Comparison of ENCODE assay signal across 21 cellular contexts in genomic region chr5:179967489-179967888, GRCh38. TPM values are rescaled to one million over a fixed set of nuclear protein-coding genes. Genes with fewer than 3 reads are reported as not detected.
DNase-seq lines count a peak whose midpoint lies in the region; ATAC-seq, FAIRE-seq and TF ChIP-seq lines count a peak whose summit lies in the region.
"Had no signal": no experiment of that assay in that cellular context is flagged by ENCODE, and none has a peak within 500 bp of the region (broad histone marks: within the 10 kb centered on the region; RNA-seq: fewer than 3 reads in every experiment).

No MANE protein-coding gene starts in this region.

- no peak overlapping the region for H3K4me3 Mint-ChIP-seq in WTC11
- H3K4me3 Mint-ChIP-seq in stimulated activated effector memory CD8-positive, alpha-beta T cell treated with anti-CD3 and anti-CD28 coated beads, Interleukin-12 subunit alpha, Interleukin-12 subunit beta, amount 100 ng/mL, for 72 hours, result no peak overlapping the region
- H3K4me3 Mint-ChIP-seq: activated CD8-positive, alpha-beta memory T cell treated with anti-CD3 and anti-CD28 coated beads, Interleukin-2, amount 10 ng/mL, durations not matched to agents 7 days and 5 days; effector memory CD8-positive, alpha-beta T cell; natural killer cell treated with Interleukin-12 subunit alpha and Interleukin-12 subunit beta and Interleukin-15 and Interleukin-18, amount 100 ng/mL, for 72 hours had no signal

- WGBS in HepG2 (ENCODE audit: low lambda C conversion rate), result 0% methylated on average over 1 of the region's 1 CpG
- 43 to 47% (median 45%) methylated on average over 1 of the region's 1 CpG for WGBS in ovary, 3 donors

- in situ Hi-C loops in HepG2 (cut with HindIII; ENCODE audit: extremely low pct_ligation_motif_present, low pct_unique_long_range_greater_than_20kb), result no loop called here

- H4K20me1 ChIP-seq in HepG2 (ENCODE audit: insufficient read depth, low read length), result no peaks in the 10 kb centered on the region
- H4K20me1 ChIP-seq: BLaER1 had no signal

- H3K36me3 Mint-ChIP-seq in WTC11, result peaks cover 53% of the 10 kb centered on the region
- peaks cover 15% of the 10 kb centered on the region for H3K36me3 Mint-ChIP-seq in stimulated activated effector memory CD8-positive, alpha-beta T cell treated with anti-CD3 and anti-CD28 coated beads, Interleukin-12 subunit alpha, Interleukin-12 subunit beta, amount 100 ng/mL, for 72 hours
- H3K36me3 Mint-ChIP-seq: activated CD8-positive, alpha-beta memory T cell treated with anti-CD3 and anti-CD28 coated beads, Interleukin-2, amount 10 ng/mL, durations not matched to agents 7 days and 5 days had no signal

- H3K27me3 Mint-ChIP-seq in WTC11 (ENCODE audit: low read depth), result no peaks in the 10 kb centered on the region
- H3K27me3 Mint-ChIP-seq: activated CD8-positive, alpha-beta memory T cell treated with anti-CD3 and anti-CD28 coated beads, Interleukin-2, amount 10 ng/mL, durations not matched to agents 7 days and 5 days; effector memory CD8-positive, alpha-beta T cell; natural killer cell treated with Interleukin-12 subunit alpha and Interleukin-12 subunit beta and Interleukin-15 and Interleukin-18, amount 100 ng/mL, for 72 hours had no signal

- BruUV-seq in HepG2 (replicated peaks; lab: Mats Ljungman, UMichigan), result no TSS peak

- FAIRE-seq in HepG2 (lab: Jason Lieb, UNC) (peak; percentile 82), urothelium cell line (lab: Jason Lieb, UNC) (no peak)

- H3K4me1 Mint-ChIP-seq in WTC11, result peaks cover 5% of the 10 kb centered on the region
- H3K4me1 Mint-ChIP-seq in stimulated activated effector memory CD8-positive, alpha-beta T cell treated with anti-CD3 and anti-CD28 coated beads, Interleukin-12 subunit alpha, Interleukin-12 subunit beta, amount 100 ng/mL, for 72 hours, result no peaks in the 10 kb centered on the region
- H3K4me1 Mint-ChIP-seq: activated CD8-positive, alpha-beta memory T cell treated with anti-CD3 and anti-CD28 coated beads, Interleukin-2, amount 10 ng/mL, durations not matched to agents 7 days and 5 days had no signal

- TF ChIP-seq EP300 in HepG2 (IDR thresholded peaks at IDR 0.05; ENCODE audit: low read depth in 2 of 2, low read length in 2 of 2), result no peak
- TF ChIP-seq EP300 in HepG2 (CRISPR knock-in tag; IDR thresholded peaks at IDR 0.05; ENCODE audit: borderline replicate concordance), result no peak
- no peak for TF ChIP-seq EP300 in ovary (IDR thresholded peaks at IDR 0.05)

- intact Hi-C loops in HepG2 (cut with micrococcal nuclease; ENCODE audit: unreplicated experiment), result no loop called here
- intact Hi-C loops in ovary (cut with DNase I), result no loop called here

- H3K4me3 ChIP-seq in HepG2 (replicated peaks in 1 of 3; ENCODE audit: insufficient read depth in 1 of 3, low read depth in 2 of 3, low read length in 3 of 3) (no peak overlapping the region), ovary (no peak overlapping the region)
- H3K4me3 ChIP-seq: BLaER1, heart right ventricle, psoas muscle, thoracic aorta had no signal

- DNase-seq in HuH-7.5 (ENCODE audit: low spot score) (peak; percentile 45), WTC11 (ENCODE audit: low spot score) (no peak), HepG2 (ENCODE audit: low spot score) (peak; percentile 44), urothelium cell line (ENCODE audit: low spot score) (no peak), ovary (no peak)
- no peak for DNase-seq in stimulated activated effector memory CD8-positive, alpha-beta T cell treated with anti-CD3 and anti-CD28 coated beads, Interleukin-12 subunit alpha, Interleukin-12 subunit beta, amount 100 ng/mL, for 72 hours (ENCODE audit: low spot score in 2 of 2)
- DNase-seq in activated CD4-positive, CD25-positive, alpha-beta regulatory T cell (lab: John Stamatoyannopoulos, UW), result no peak
- DNase-seq in stimulated activated CD4-positive, alpha-beta T cell treated with anti-CD3 and anti-CD28 coated beads, Interleukin-2, amount 100 ng/mL, for 24 hours, result no peak
- DNase-seq: activated CD4-positive, CD25-positive, alpha-beta regulatory T cell treated with anti-CD3 and anti-CD28 coated beads, Interleukin-2, amount 50 U/mL, for 72 hours; activated CD8-positive, alpha-beta memory T cell treated with anti-CD3 and anti-CD28 coated beads, Interleukin-2, amount 10 ng/mL, durations not matched to agents 7 days and 5 days; caudate nucleus; effector memory CD8-positive, alpha-beta T cell; heart right ventricle; NCI-H1092 treated with DMSO at 0.1 percent for 48 hours; NCI-H748 treated with DMSO at 0.1 percent for 48 hours; psoas muscle had no signal

- TF ChIP-seq CTCF in WTC11 (IDR thresholded peaks at IDR 0.05) (no peak), HepG2 (CRISPR knock-in tag; IDR thresholded peaks at IDR 0.05) (no peak), ovary (IDR thresholded peaks at IDR 0.05) (no peak)

- no peaks in the 10 kb centered on the region for H3K9me3 Mint-ChIP-seq in WTC11
- H3K9me3 Mint-ChIP-seq in stimulated activated effector memory CD8-positive, alpha-beta T cell treated with anti-CD3 and anti-CD28 coated beads, Interleukin-12 subunit alpha, Interleukin-12 subunit beta, amount 100 ng/mL, for 72 hours, result no peaks in the 10 kb centered on the region
- H3K9me3 Mint-ChIP-seq: activated T-helper 2 cell treated with anti-CD3 and anti-CD28 coated beads, Interferon-gamma antibody, Interleukin-2, Interleukin-4, amounts not matched to agents 10 μg/mL and 5 μg/mL and 100 μg/mL, durations not matched to agents 14 hours and 24 hours and 36 hours; effector memory CD8-positive, alpha-beta T cell; natural killer cell treated with Interleukin-12 subunit alpha and Interleukin-12 subunit beta and Interleukin-15 and Interleukin-18, amount 100 ng/mL, for 72 hours had no signal

- H3K9ac ChIP-seq in HepG2 (ENCODE audit: insufficient read depth, low read depth, low read length), result no peak overlapping the region
- H3K9ac ChIP-seq: BLaER1 had no signal

- CTCF ChIA-PET in WTC11 (lab: Charles Lee) (no interaction called here), HepG2 (lab: Yijun Ruan, JAX; ENCODE audit: low intra/inter-chr PET ratio, low total read pairs) (no interaction called here)

- H3K27ac ChIP-seq in HepG2 (ENCODE audit: extremely low read length, insufficient read depth, low read length) (peak overlapping the region; percentile 55), ovary (no peak overlapping the region)
- H3K27ac ChIP-seq: BLaER1, heart right ventricle, psoas muscle, thoracic aorta had no signal

- peaks cover 5 to 12% of the 10 kb centered on the region in 2 experiments; a peak in 3 of 5 replicates for H3K36me3 ChIP-seq in HepG2 (replicated peaks in 1 of 2; ENCODE audit: control insufficient read depth in 1 of 2, insufficient read depth in 2 of 2, low read length in 2 of 2)
- H3K36me3 ChIP-seq in ovary, result no peaks in the 10 kb centered on the region

- no peak for TF ChIP-seq RAD21 in HepG2 (CRISPR knock-in tag; IDR thresholded peaks at IDR 0.05)

- H2AFZ ChIP-seq in HepG2 (ENCODE audit: low read length), result no peak overlapping the region

- H3K9me3 ChIP-seq in HepG2 (ENCODE audit: low read length), result no peaks in the 10 kb centered on the region
- H3K9me3 ChIP-seq in ovary, result no peaks in the 10 kb centered on the region
- H3K9me3 ChIP-seq: BLaER1, heart right ventricle, psoas muscle, thoracic aorta had no signal

- POLR2A ChIA-PET in WTC11 (lab: Charles Lee) (no interaction called here), HepG2 (lab: Yijun Ruan, JAX) (no interaction called here)

- H3K4me1 ChIP-seq in HepG2 (ENCODE audit: insufficient read depth, low read length), result peaks cover 18% of the 10 kb centered on the region
- no peaks in the 10 kb centered on the region for H3K4me1 ChIP-seq in ovary (ENCODE audit: insufficient read depth)
- H3K4me1 ChIP-seq: psoas muscle had no signal

- peak overlapping the region; percentile 14; the same call in 1 of the 2 replicates for H3K27ac Mint-ChIP-seq in WTC11
- H3K27ac Mint-ChIP-seq in stimulated activated effector memory CD8-positive, alpha-beta T cell treated with anti-CD3 and anti-CD28 coated beads, Interleukin-12 subunit alpha, Interleukin-12 subunit beta, amount 100 ng/mL, for 72 hours, result peak overlapping the region; percentile 20
- H3K27ac Mint-ChIP-seq: activated CD8-positive, alpha-beta memory T cell treated with anti-CD3 and anti-CD28 coated beads, Interleukin-2, amount 10 ng/mL, durations not matched to agents 7 days and 5 days; activated T-helper 2 cell treated with anti-CD3 and anti-CD28 coated beads, Interferon-gamma antibody, Interleukin-2, Interleukin-4, amounts not matched to agents 10 μg/mL and 5 μg/mL and 100 μg/mL, durations not matched to agents 14 hours and 24 hours and 36 hours; natural killer cell treated with Interleukin-12 subunit alpha and Interleukin-12 subunit beta and Interleukin-15 and Interleukin-18, amount 100 ng/mL, for 72 hours had no signal

- no peaks in the 10 kb centered on the region for H3K79me2 ChIP-seq in HepG2 (ENCODE audit: insufficient read depth, low read length)

- ATAC-seq in WTC11 (no peak), HepG2 (peak; percentile 88)
- ATAC-seq in stimulated activated effector memory CD8-positive, alpha-beta T cell treated with anti-CD3 and anti-CD28 coated beads, Interleukin-12 subunit alpha, Interleukin-12 subunit beta, amount 100 ng/mL, for 72 hours, result no peak
- ATAC-seq: activated CD8-positive, alpha-beta memory T cell treated with anti-CD3 and anti-CD28 coated beads, Interleukin-2, amount 10 ng/mL, durations not matched to agents 7 days and 5 days; effector memory CD8-positive, alpha-beta T cell; heart right ventricle; natural killer cell treated with Interleukin-12 subunit alpha and Interleukin-12 subunit beta and Interleukin-15 and Interleukin-18, amount 100 ng/mL, for 72 hours; Panc1; psoas muscle had no signal

- no peak for TF ChIP-seq POLR2A in HepG2 (IDR thresholded peaks at IDR 0.05; ENCODE audit: insufficient read depth in 1 of 2, low read depth in 2 of 2, low read length in 2 of 2)
- TF ChIP-seq POLR2A in ovary (IDR thresholded peaks at IDR 0.05), result no peak

- H3K4me2 ChIP-seq in HepG2 (ENCODE audit: low read depth, low read length), result peak overlapping the region; percentile 32
- H3K4me2 ChIP-seq: BLaER1 had no signal

- H3K27me3 ChIP-seq in HepG2 (ENCODE audit: control insufficient read depth in 1 of 2, insufficient read depth in 2 of 2, low read length in 2 of 2), result no peaks in the 10 kb centered on the region
- H3K27me3 ChIP-seq in ovary, result no peaks in the 10 kb centered on the region
- H3K27me3 ChIP-seq: BLaER1, heart right ventricle had no signal

RNA-seq across cellular contexts. Expression of gene TBC1D9B, which starts 59.8 kb away (rescaled TPM):
- 64.9 to 70.9 TPM (median 69.0 TPM) in 3 replicates for total RNA-seq in WTC11 (2021)
- total RNA-seq in HepG2 (2016; rRNA removed; fragmentation: Illumina TruSeq; extraction: Trizol), result 26.8 and 35.0 TPM in 2 replicates
- total RNA-seq in HepG2 (2016; cell fraction: cytosol; rRNA removed; fragmentation: Illumina TruSeq; extraction: Trizol; ENCODE audit: low read depth), result 16.3 and 18.1 TPM in 2 replicates
- total RNA-seq in HepG2 (2016; cell fraction: insoluble cytoplasmic fraction; rRNA removed; fragmentation: Illumina TruSeq; extraction: Trizol), result 22.4 and 35.5 TPM in 2 replicates
- total RNA-seq in HepG2 (2016; cell fraction: membrane; rRNA removed; fragmentation: Illumina TruSeq; extraction: Trizol), result 27.6 and 33.0 TPM in 2 replicates
- 34.2 and 36.7 TPM in 2 replicates for total RNA-seq in HepG2 (2016; cell fraction: nucleus; rRNA removed; fragmentation: Illumina TruSeq; extraction: Trizol)
- 50.0 and 59.5 TPM in 2 replicates for polyA plus RNA-seq in HepG2 (2011; rRNA removed)
- 37.5 and 49.4 TPM in 2 replicates for polyA plus RNA-seq in HepG2 (2011; cell fraction: cytosol; rRNA removed)
- polyA plus RNA-seq in HepG2 (2011; cell fraction: nucleus; rRNA removed), result 238 and 301 TPM in 2 replicates
- polyA plus RNA-seq in HepG2 (2012), result 31.9 and 43.3 TPM in 2 replicates
- 12.6 and 12.7 TPM in 2 replicates for polyA plus RNA-seq in HepG2 (2016; cell fraction: cytosol; fragmentation: Illumina TruSeq; extraction: Trizol; ENCODE audit: low read depth)
- polyA plus RNA-seq in HepG2 (2016; cell fraction: insoluble cytoplasmic fraction; fragmentation: Illumina TruSeq; extraction: Trizol; ENCODE audit: low read depth), result 23.9 and 30.1 TPM in 2 replicates
- polyA plus RNA-seq in HepG2 (2016; cell fraction: membrane; fragmentation: Illumina TruSeq; extraction: Trizol; ENCODE audit: low read depth), result 21.4 and 23.2 TPM in 2 replicates
- polyA plus RNA-seq in HepG2 (2016; cell fraction: nucleus; fragmentation: Illumina TruSeq; extraction: Trizol; ENCODE audit: insufficient read depth, low read depth), result 77.4 and 83.8 TPM in 2 replicates
- 111 and 116 TPM in 2 replicates for polyA minus RNA-seq in HepG2 (2011; rRNA and poly(A)+ RNA removed; ENCODE audit: low replicate concordance)
- 34.3 and 37.3 TPM in 2 replicates for polyA minus RNA-seq in HepG2 (2011; cell fraction: cytosol; rRNA and poly(A)+ RNA removed)
- 73.2 and 88.6 TPM in 2 replicates for polyA minus RNA-seq in HepG2 (2011; cell fraction: nucleus; rRNA and poly(A)+ RNA removed)
- 100 to 1,000 TPM in 2 of 7 donors, 10 to 100 TPM in 5; 48.3 to 121 (median 87.8) TPM for total RNA-seq in ovary
- polyA plus RNA-seq in ovary, result 10 to 100 TPM; 66.2 to 67.4 TPM

Comparison
In these comparisons a context has a peak if more than half of its experiments do, and no peak if none do; other contexts are left out.
1. DNase-seq: peak in HuH-7.5 (single experiment) and HepG2 (single experiment); none in WTC11 (single experiment), stimulated activated effector memory CD8-positive, alpha-beta T cell treated with anti-CD3 and anti-CD28 coated beads, Interleukin-12 subunit alpha, Interleukin-12 subunit beta, amount 100 ng/mL, for 72 hours (0 of 2), urothelium cell line (single experiment), ovary (0 of 5), activated CD4-positive, CD25-positive, alpha-beta regulatory T cell (0 of 4) and stimulated activated CD4-positive, alpha-beta T cell treated with anti-CD3 and anti-CD28 coated beads, Interleukin-2, amount 100 ng/mL, for 24 hours (0 of 2).